ENCODE assay signal across 20 cellular contexts in genomic region chr2:46821600-46821999, GRCh38.
"Had no signal": no experiment of that assay in that cellular context is flagged by ENCODE, and none has a peak within 500 bp of the region (broad histone marks: within the 10 kb centered on the region; RNA-seq: fewer than 3 reads in every experiment).

No MANE protein-coding gene starts in this region.

- H3K36me3 ChIP-seq: breast epithelium had no signal

- ATAC-seq: activated CD4-positive, CD25-positive, alpha-beta regulatory T cell treated with anti-CD3 and anti-CD28 coated beads, Interleukin-2, amount 50 U/mL, for 24 hours; activated T-helper 17 cell treated with anti-CD3 and anti-CD28 coated beads, Interleukin-2, amount 50 U/mL, for 72 hours; mucosa of descending colon; SK-N-SH treated with all-trans-retinoic acid at 6 μM for 48 hours; stimulated activated naive CD8-positive, alpha-beta T cell treated with anti-CD3 and anti-CD28 coated beads, Interleukin-15, Interleukin-2, amounts not matched to agents 100 U/mL and 50 U/mL, for 24 hours had no signal

- H3K27me3 ChIP-seq: breast epithelium had no signal

- H3K27ac ChIP-seq: breast epithelium, VCaP had no signal

- H3K9me3 ChIP-seq: breast epithelium, mucosa of descending colon had no signal

- DNase-seq: activated CD4-positive, alpha-beta memory T cell treated with anti-CD3 and anti-CD28 coated beads, Interleukin-2, amount 10 ng/mL, durations not matched to agents 7 days and 5 days; activated CD4-positive, alpha-beta T cell treated with anti-CD3 and anti-CD28 coated beads, Interleukin-2, amount 10 ng/mL, durations not matched to agents 24 days and 14 days; activated naive CD4-positive, alpha-beta T cell treated with Interleukin-2 at 50 U/mL for 16 hours; activated naive CD8-positive, alpha-beta T cell treated with anti-CD3 and anti-CD28 coated beads, Interleukin-2, amount 10 ng/mL, durations not matched to agents 7 days and 5 days; amniotic stem cell; cerebellar nuclear complex; cortex of kidney; foreskin fibroblast; hippocampal formation; kidney glomerular epithelial cell; mucosa of descending colon; nephron progenitor cell; nucleus accumbens; stimulated activated CD4-positive, alpha-beta T cell treated with anti-CD3 and anti-CD28 coated beads, Interleukin-4, amount 100 ng/mL, for 4 hours; stimulated activated naive CD8-positive, alpha-beta T cell treated with anti-CD3 and anti-CD28 coated beads, Interleukin-15, Interleukin-2, amounts not matched to agents 100 U/mL and 50 U/mL, for 24 hours had no signal

- H3K4me3 ChIP-seq: breast epithelium, mucosa of descending colon had no signal
